10 cellular contexts compared by ENCODE assay signal in genomic region chr7:151061241-151062110, GRCh38. TPM values are rescaled to one million over a fixed set of nuclear protein-coding genes. Genes with fewer than 3 reads are reported as not detected.
A peak's percentile ranks its signal among the peaks of the same experiment; 100 is the strongest.
DNase-seq lines count a peak whose midpoint lies in the region; ATAC-seq and TF ChIP-seq lines count a peak whose summit lies in the region.
"Had no signal": no experiment of that assay in that cellular context is flagged by ENCODE, and none has a peak within 500 bp of the region (broad histone marks: within the 10 kb centered on the region; RNA-seq: fewer than 3 reads in every experiment).

No MANE protein-coding gene starts in this region.

- CTCF ChIA-PET in RWPE1 (lab: Yijun Ruan, JAX) = no interaction called here

- TF ChIP-seq POLR2A in sigmoid colon (IDR thresholded peaks at IDR 0.05) = no peak

- ATAC-seq in HG03520 (IDR thresholded peaks at IDR 0.05; ENCODE audit: unreplicated experiment) = no peak

- H3K36me3 ChIP-seq in ES-I3 (ENCODE audit: insufficient read depth, low read length) (no peaks in the 10 kb centered on the region), sigmoid colon (peaks cover 3 to 30% (median 17%) of the 10 kb centered on the region in 4 donors)

- no peak for TF ChIP-seq EP300 in sigmoid colon (IDR thresholded peaks at IDR 0.05)

- no peaks in the 10 kb centered on the region for H3K27me3 ChIP-seq in sigmoid colon

- H3K9me3 ChIP-seq in ES-I3 (ENCODE audit: control insufficient read depth, insufficient read depth, low read length) (no peaks in the 10 kb centered on the region), sigmoid colon (no peaks in the 10 kb centered on the region)

- H3K27ac ChIP-seq in RWPE1 (peak overlapping the region; percentile 96), sigmoid colon (peak overlapping the region; percentile 86 to 96 (median 93))

- POLR2A ChIA-PET in RWPE1 (lab: Yijun Ruan, JAX; ENCODE audit: low non-redundant PET) = interaction anchor here (0.6 to 0.7 kb wide), 3 partner anchors 19 to 1500 kb away, joined by 3 to 4 read pairs (median 3); partner anchors contain the start of gene FASTK

- H3K4me1 ChIP-seq in ES-I3 (ENCODE audit: insufficient read depth, low read length) (peaks cover 2% of the 10 kb centered on the region; the same call in 1 of the 2 replicates), sigmoid colon (peaks cover 0 to 63% (median 56%) of the 10 kb centered on the region in 4 donors)

- no peak for DNase-seq in RWPE1 (ENCODE audit: low spot score)
- no peak for DNase-seq in epithelial cell of proximal tubule (ENCODE audit: low read depth)
- DNase-seq in sigmoid colon = no peak
- DNase-seq in cortex of kidney (lab: John Stamatoyannopoulos, UW) = no peak
- DNase-seq in cerebellar nuclear complex (lab: John Stamatoyannopoulos, UW) = no peak
- no peak for DNase-seq in stimulated activated CD4-positive, alpha-beta T cell treated with anti-CD3 and anti-CD28 coated beads, Interleukin-2, amount 100 ng/mL, for 24 hours
- DNase-seq: activated CD8-positive, alpha-beta memory T cell treated with anti-CD3 and anti-CD28 coated beads, Interleukin-2, amount 50 U/mL, for 4 hours; NCI-H1105 had no signal

- TF ChIP-seq CTCF in RWPE1 (conservative IDR thresholded peaks at IDR 0.05; ENCODE audit: low read depth) (no peak), epithelial cell of proximal tubule (conservative IDR thresholded peaks at IDR 0.05; ENCODE audit: low read depth, low read length) (no peak), sigmoid colon (IDR thresholded peaks at IDR 0.05) (no peak)

- peak overlapping the region; percentile 72 for H3K9ac ChIP-seq in ES-I3 (ENCODE audit: low read depth, low read length)

- intact Hi-C loops in sigmoid colon (cut with DNase I) = no loop called here

- H3K4me3 ChIP-seq in epithelial cell of proximal tubule (ENCODE audit: low read depth, low read length) = peak overlapping the region; percentile 71
- peak overlapping the region; percentile 68 to 91 (median 78) for H3K4me3 ChIP-seq in sigmoid colon

- WGBS in sigmoid colon, 2 donors = 71 to 80% methylated on average over 33 of the region's 33 CpGs

RNA-seq across cellular contexts. Expression of gene SLC4A2, which starts 2.1 kb away (rescaled TPM):
- 115 and 164 TPM in 2 replicates for total RNA-seq in epithelial cell of proximal tubule
- 100 to 1,000 TPM in 1 of 4 donors, 10 to 100 TPM in 3; 56.9 to 124 (median 91.7) TPM for total RNA-seq in sigmoid colon
- polyA plus RNA-seq in sigmoid colon = 100 to 1,000 TPM in 1 of 3 donors, 10 to 100 TPM in 2; 12.3 to 114 (median 23.4) TPM

RNA-seq across cellular contexts. Expression of gene CDK5, which starts 3.8 kb away (rescaled TPM):
- total RNA-seq in epithelial cell of proximal tubule (19.3 and 21.1 TPM in 2 replicates), sigmoid colon (1 to 10 TPM; 6.9 to 8.3 (median 7.7) TPM)
- polyA plus RNA-seq in sigmoid colon = 10 to 100 TPM in 1 of 3 donors, 1 to 10 TPM in 2; 6.0 to 10.6 (median 9.8) TPM

RNA-seq across cellular contexts. Expression of gene ASIC3, which starts 13.1 kb away (rescaled TPM):
- 2.5 TPM in 1 of 2 replicates, not detected in the other for total RNA-seq in epithelial cell of proximal tubule
- 1 to 10 TPM; 1.8 to 8.6 (median 4.5) TPM for total RNA-seq in sigmoid colon
- 1 to 10 TPM in 2 of 3 donors, under 1 TPM in 1; 0.46 to 3.1 (median 3.0) TPM for polyA plus RNA-seq in sigmoid colon

RNA-seq across cellular contexts. Expression of gene FASTK, which starts 19.1 kb away (rescaled TPM):
- total RNA-seq in epithelial cell of proximal tubule (61.2 and 89.8 TPM in 2 replicates), sigmoid colon (10 to 100 TPM; 61.5 to 80.0 (median 69.9) TPM)
- polyA plus RNA-seq in sigmoid colon = 100 to 1,000 TPM in 1 of 3 donors, 10 to 100 TPM in 2; 61.3 to 124 (median 65.0) TPM

RNA-seq across cellular contexts. Expression of gene TMUB1, which starts 21.8 kb away (rescaled TPM):
- total RNA-seq in epithelial cell of proximal tubule = 73.7 and 94.9 TPM in 2 replicates
- 10 to 100 TPM; 33.4 to 48.9 (median 41.9) TPM for total RNA-seq in sigmoid colon
- 10 to 100 TPM; 45.0 to 74.6 (median 47.4) TPM for polyA plus RNA-seq in sigmoid colon
